In genomic region chr2:232879618-232880494, GRCh38 we compare ENCODE assay signal across 16 cellular contexts. TPM values are rescaled to one million over a fixed set of nuclear protein-coding genes. Genes with fewer than 3 reads are reported as not detected.
DNase-seq lines count a peak whose midpoint lies in the region; ATAC-seq and TF ChIP-seq lines count a peak whose summit lies in the region.
"Had no signal": no experiment of that assay in that cellular context is flagged by ENCODE, and none has a peak within 500 bp of the region (broad histone marks: within the 10 kb centered on the region; RNA-seq: fewer than 3 reads in every experiment).

No MANE protein-coding gene starts in this region.

- TF ChIP-seq CTCF in WTC11 (IDR thresholded peaks at IDR 0.05) (no peak), lower lobe of right lung (IDR thresholded peaks at IDR 0.05) (no peak), sigmoid colon (IDR thresholded peaks at IDR 0.05) (no peak)

- CTCF ChIA-PET in WTC11 (lab: Charles Lee) = interaction anchor here (0.8 to 1.6 kb wide), 3 partner anchors 11 to 180 kb away, joined by 4 to 5 read pairs (median 4); partner anchors contain the start of gene INPP5D

- TF ChIP-seq POLR2A in sigmoid colon (IDR thresholded peaks at IDR 0.05) (no peak), erythroblast (IDR thresholded peaks at IDR 0.05; ENCODE audit: low read length) (no peak)

- intact Hi-C loops in Right ventricle myocardium inferior (cut with DNase I) (no loop called here), left ventricle myocardium superior (cut with micrococcal nuclease) (no loop called here), lower lobe of right lung (cut with DNase I) (no loop called here), sigmoid colon (cut with DNase I) (no loop called here)

- H3K36me3 ChIP-seq in lower lobe of right lung (no peaks in the 10 kb centered on the region), sigmoid colon (no peaks in the 10 kb centered on the region)

- ATAC-seq in Right ventricle myocardium inferior = no peak
- ATAC-seq in left ventricle myocardium superior = no peak
- ATAC-seq in WTC11 = no peak
- no peak for ATAC-seq in lower lobe of right lung

- H3K36me3 Mint-ChIP-seq in WTC11 = no peaks in the 10 kb centered on the region

- H3K9me3 ChIP-seq in lower lobe of right lung = no peaks in the 10 kb centered on the region
- H3K9me3 ChIP-seq in sigmoid colon = no peaks in the 10 kb centered on the region
- H3K9me3 ChIP-seq: MG63 had no signal

- H3K4me1 ChIP-seq in lower lobe of right lung (peaks cover 7% of the 10 kb centered on the region), sigmoid colon (peaks cover 0 to 20% (median 16%) of the 10 kb centered on the region in 4 donors)

- TF ChIP-seq EP300 in sigmoid colon (IDR thresholded peaks at IDR 0.05) = no peak

- no peaks in the 10 kb centered on the region for H3K9me3 Mint-ChIP-seq in WTC11

- H3K27ac Mint-ChIP-seq in WTC11 = peak overlapping the region; percentile 20; the same call in 1 of the 2 replicates

- H3K27me3 Mint-ChIP-seq in WTC11 (ENCODE audit: low read depth) = peaks cover 28% of the 10 kb centered on the region

- no peak overlapping the region for H3K27ac ChIP-seq in lower lobe of right lung
- H3K27ac ChIP-seq in sigmoid colon = no peak overlapping the region
- H3K27ac ChIP-seq: GM23248, KMS-11 had no signal

- POLR2A ChIA-PET in WTC11 (lab: Charles Lee) = no interaction called here

- no peaks in the 10 kb centered on the region for H3K4me1 Mint-ChIP-seq in WTC11

- peak; percentile 48 for DNase-seq in Right ventricle myocardium inferior (ENCODE audit: missing footprints)
- DNase-seq in left ventricle myocardium superior = no peak
- no peak for DNase-seq in WTC11 (ENCODE audit: low spot score)
- peak; percentile 33 for DNase-seq in lower lobe of right lung
- peak; percentile 49 for DNase-seq in sigmoid colon
- DNase-seq in ecto neural progenitor cell (ENCODE audit: low spot score) = no peak
- DNase-seq in HCEC 1CT = no peak
- no peak for DNase-seq in erythroblast (lab: John Stamatoyannopoulos, UW)
- DNase-seq: DMS153, EL, GM23248, MG63, NCI-H1105, NCI-H187, NCI-H774 had no signal

- WGBS in sigmoid colon, 2 donors = 81 to 88% methylated on average over 21 of the region's 21 CpGs

- H3K4me3 ChIP-seq in lower lobe of right lung (no peak overlapping the region), sigmoid colon (no peak overlapping the region)
- H3K4me3 ChIP-seq: GM23248, MG63 had no signal

- H3K4me3 Mint-ChIP-seq in WTC11 = no peak overlapping the region

- H3K27me3 ChIP-seq in lower lobe of right lung (ENCODE audit: low read depth) = peaks cover 26% of the 10 kb centered on the region
- peaks cover 17 to 27% (median 24%) of the 10 kb centered on the region in 3 donors for H3K27me3 ChIP-seq in sigmoid colon
- H3K27me3 ChIP-seq: MG63 had no signal

TF ChIP-seq in WTC11, 78 proteins besides CTCF, POLR2A, EP300 and RAD21:
- TF ChIP-seq, protein P1, sequence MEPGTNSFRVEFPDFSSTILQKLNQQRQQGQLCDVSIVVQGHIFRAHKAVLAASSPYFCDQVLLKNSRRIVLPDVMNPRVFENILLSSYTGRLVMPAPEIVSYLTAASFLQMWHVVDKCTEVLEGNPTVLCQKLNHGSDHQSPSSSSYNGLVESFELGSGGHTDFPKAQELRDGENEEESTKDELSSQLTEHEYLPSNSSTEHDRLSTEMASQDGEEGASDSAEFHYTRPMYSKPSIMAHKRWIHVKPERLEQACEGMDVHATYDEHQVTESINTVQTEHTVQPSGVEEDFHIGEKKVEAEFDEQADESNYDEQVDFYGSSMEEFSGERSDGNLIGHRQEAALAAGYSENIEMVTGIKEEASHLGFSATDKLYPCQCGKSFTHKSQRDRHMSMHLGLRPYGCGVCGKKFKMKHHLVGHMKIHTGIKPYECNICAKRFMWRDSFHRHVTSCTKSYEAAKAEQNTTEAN (CRISPR knock-in tag; IDR thresholded peaks at IDR 0.05) = no peak
- TF ChIP-seq ZNF532 (CRISPR knock-in tag; IDR thresholded peaks at IDR 0.05; ENCODE audit: borderline replicate concordance) (no peak), NFE2L1 (CRISPR knock-in tag; IDR thresholded peaks at IDR 0.05) (no peak), E2F4 (CRISPR knock-in tag; IDR thresholded peaks at IDR 0.05; ENCODE audit: borderline replicate concordance, low read depth) (no peak), GABPB1 (CRISPR knock-in tag; IDR thresholded peaks at IDR 0.05) (no peak)

RNA-seq across cellular contexts. Expression of gene SNORC, which starts 9.8 kb away (rescaled TPM):
- total RNA-seq in Right ventricle myocardium inferior (0.46 TPM), left ventricle myocardium superior (1.3 TPM), WTC11 (2021) (2.8 to 3.4 TPM (median 3.4 TPM) in 3 replicates), lower lobe of right lung (0.53 TPM), sigmoid colon (1 to 10 TPM in 2 of 4 donors, under 1 TPM in 2; under 0.01 to 1.9 (median 0.71) TPM)
- polyA plus RNA-seq in sigmoid colon = 10 to 100 TPM in 1 of 3 donors, 1 to 10 TPM in 2; 7.2 to 13.2 (median 8.8) TPM
- total RNA-seq: GM23248 had no signal

Comparison
In these comparisons a context has a peak if more than half of its experiments do, and no peak if none do; other contexts are left out.
1. DNase-seq: peak in Right ventricle myocardium inferior (single experiment), lower lobe of right lung (single experiment) and sigmoid colon (single experiment); none in left ventricle myocardium superior (single experiment), WTC11 (single experiment), ecto neural progenitor cell (single experiment), HCEC 1CT (single experiment) and erythroblast (0 of 2).